Comparison of ENCODE assay signal across 23 cellular contexts in the genomic region with DNA sequence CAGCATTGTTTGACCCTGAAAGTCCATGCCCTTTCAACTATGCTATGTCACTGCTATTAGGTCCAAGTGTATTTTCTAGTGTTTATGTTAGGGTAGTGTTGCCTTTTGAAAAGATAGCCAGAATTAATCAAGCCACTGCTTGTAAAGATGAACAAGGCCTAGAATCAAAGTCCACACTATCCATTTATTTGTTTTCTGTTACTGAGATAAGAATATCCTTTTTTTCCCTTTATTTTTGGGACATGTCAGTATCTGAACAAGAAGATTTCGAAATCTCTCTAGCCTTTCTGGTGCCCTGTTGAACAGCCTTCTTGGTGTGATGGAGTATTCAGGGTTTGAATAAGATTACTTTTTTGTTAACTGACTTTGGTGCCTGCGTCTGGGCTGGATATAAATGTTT. TPM values are rescaled to one million over a fixed set of nuclear protein-coding genes. Genes with fewer than 3 reads are reported as not detected.
"Had no signal": no experiment of that assay in that cellular context is flagged by ENCODE, and none has a peak within 500 bp of the region (broad histone marks: within the 10 kb centered on the region; RNA-seq: fewer than 3 reads in every experiment).

No MANE protein-coding gene starts in this region.

- H3K4me3 Mint-ChIP-seq: activated CD8-positive, alpha-beta memory T cell treated with anti-CD3 and anti-CD28 coated beads, Interleukin-2, amount 10 ng/mL, durations not matched to agents 7 days and 5 days; activated naive CD8-positive, alpha-beta T cell treated with anti-CD3 and anti-CD28 coated beads, Interleukin-2, amount 10 ng/mL, durations not matched to agents 7 days and 5 days; brain; memory B cell; stimulated activated naive CD8-positive, alpha-beta T cell treated with anti-CD3 and anti-CD28 coated beads, Interleukin-15, Interleukin-2, amounts not matched to agents 100 ng/mL and 50 ng/mL, for 24 hours had no signal

- H3K27ac ChIP-seq: coronary artery, gastrocnemius medialis, left ventricle myocardium inferior, right atrium auricular region, suprapubic skin had no signal

- H3K4me1 ChIP-seq: right atrium auricular region, suprapubic skin had no signal

- H3K27me3 Mint-ChIP-seq: activated CD8-positive, alpha-beta memory T cell treated with anti-CD3 and anti-CD28 coated beads, Interleukin-2, amount 10 ng/mL, durations not matched to agents 7 days and 5 days; activated naive CD8-positive, alpha-beta T cell treated with anti-CD3 and anti-CD28 coated beads, Interleukin-2, amount 10 ng/mL, durations not matched to agents 7 days and 5 days; brain; memory B cell; stimulated activated naive CD8-positive, alpha-beta T cell treated with anti-CD3 and anti-CD28 coated beads, Interleukin-15, Interleukin-2, amounts not matched to agents 100 ng/mL and 50 ng/mL, for 24 hours had no signal

- H3K4me3 ChIP-seq: coronary artery, gastrocnemius medialis, left ventricle myocardium inferior, right atrium auricular region, suprapubic skin had no signal

- H3K27ac Mint-ChIP-seq: activated CD8-positive, alpha-beta memory T cell treated with anti-CD3 and anti-CD28 coated beads, Interleukin-2, amount 10 ng/mL, durations not matched to agents 7 days and 5 days; activated naive CD8-positive, alpha-beta T cell treated with anti-CD3 and anti-CD28 coated beads, Interleukin-2, amount 10 ng/mL, durations not matched to agents 7 days and 5 days had no signal

- ATAC-seq: activated CD8-positive, alpha-beta memory T cell treated with anti-CD3 and anti-CD28 coated beads, Interleukin-2, amount 10 ng/mL, durations not matched to agents 7 days and 5 days; gastrocnemius medialis had no signal

- H3K9me3 Mint-ChIP-seq: activated naive CD8-positive, alpha-beta T cell treated with anti-CD3 and anti-CD28 coated beads, Interleukin-2, amount 10 ng/mL, durations not matched to agents 7 days and 5 days; brain; memory B cell; stimulated activated naive CD8-positive, alpha-beta T cell treated with anti-CD3 and anti-CD28 coated beads, Interleukin-15, Interleukin-2, amounts not matched to agents 100 ng/mL and 50 ng/mL, for 24 hours had no signal

- H3K27me3 ChIP-seq: gastrocnemius medialis, right atrium auricular region, suprapubic skin had no signal

- H3K4me1 Mint-ChIP-seq: brain had no signal

- H3K9me3 ChIP-seq: gastrocnemius medialis, left ventricle myocardium inferior, right atrium auricular region, suprapubic skin had no signal

- DNase-seq: activated CD4-positive, CD25-positive, alpha-beta regulatory T cell treated with anti-CD3 and anti-CD28 coated beads, Interleukin-2, amount 50 U/mL, for 72 hours; activated CD8-positive, alpha-beta memory T cell treated with anti-CD3 and anti-CD28 coated beads, Interleukin-2, amount 10 ng/mL, durations not matched to agents 7 days and 5 days; activated gamma-delta T cell; activated naive CD8-positive, alpha-beta T cell treated with anti-CD3 and anti-CD28 coated beads, Interleukin-2, amount 10 ng/mL, durations not matched to agents 7 days and 5 days; activated T-cell treated with anti-CD3 and anti-CD28 coated beads, Interleukin-2, amount 50 U/mL, for 1 hour; anterior cingulate cortex; caudate nucleus; gastrocnemius medialis; head of caudate nucleus; left ventricle myocardium inferior; occipital lobe; trophoblast cell had no signal

RNA-seq across cellular contexts. Expression of a gene that starts 31.3 kb away (rescaled TPM):
- total RNA-seq: activated CD8-positive, alpha-beta memory T cell treated with anti-CD3 and anti-CD28 coated beads, Interleukin-2, amount 10 ng/mL, durations not matched to agents 7 days and 5 days; activated naive CD8-positive, alpha-beta T cell treated with anti-CD3 and anti-CD28 coated beads, Interleukin-2, amount 10 ng/mL, durations not matched to agents 7 days and 5 days; gastrocnemius medialis; kidney epithelial cell; left ventricle myocardium inferior; mononuclear cell; occipital lobe; posterior vena cava; right atrium auricular region; skeletal muscle tissue; suprapubic skin; T-helper 1 cell treated with Interleukin-12 subunit alpha and Interleukin-12 subunit beta and Interleukin-4 antibody, amounts not matched to agents 30 ng/mL and 1 ng/mL, for 36 hours had no signal
